In genomic region chr10:6220418-6221191, GRCh38 we compare ENCODE assay signal across 21 cellular contexts. TPM values are rescaled to one million over a fixed set of nuclear protein-coding genes. Genes with fewer than 3 reads are reported as not detected.
DNase-seq lines count a peak whose midpoint lies in the region; ATAC-seq and TF ChIP-seq lines count a peak whose summit lies in the region.
"Had no signal": no experiment of that assay in that cellular context is flagged by ENCODE, and none has a peak within 500 bp of the region (broad histone marks: within the 10 kb centered on the region; RNA-seq: fewer than 3 reads in every experiment).

No MANE protein-coding gene starts in this region.

- H3K4me1 Mint-ChIP-seq in H9: no peaks in the 10 kb centered on the region
- H3K4me1 Mint-ChIP-seq in brain: peaks cover 24% of the 10 kb centered on the region
- H3K4me1 Mint-ChIP-seq in neural progenitor cell: peaks cover 35% of the 10 kb centered on the region
- H3K4me1 Mint-ChIP-seq: activated CD8-positive, alpha-beta memory T cell treated with anti-CD3 and anti-CD28 coated beads, Interleukin-2, amount 10 ng/mL, durations not matched to agents 7 days and 5 days had no signal

- H2BK12ac ChIP-seq in H9 (ENCODE audit: insufficient read length, low read depth, low read length): no peak overlapping the region

- no peak overlapping the region for H2BK120ac ChIP-seq in H9 (ENCODE audit: low read depth, low read length, poor library complexity, severe bottlenecking)

- peak overlapping the region in 7 of 11 experiments; percentile 0 to 54 (median 47); a peak in 13 of 22 replicates for H3K9ac ChIP-seq in BLaER1 treated with 17β-estradiol and CSF1 and Interleukin-3, amounts not matched to agents 10 nM and 100 nM
- no peak overlapping the region for H3K9ac ChIP-seq in H9 (ENCODE audit: extremely low read depth, insufficient read length, low read length)
- no peak overlapping the region for H3K9ac ChIP-seq in neural progenitor cell

- H3K36me3 Mint-ChIP-seq in H9 (ENCODE audit: insufficient read depth in 1 of 3, low read depth in 3 of 3) (peaks cover 50 to 97% (median 93%) of the 10 kb centered on the region in 3 experiments), brain (peaks cover 93% of the 10 kb centered on the region), neural progenitor cell (peaks cover 46% of the 10 kb centered on the region)

- no peak overlapping the region for H3K23ac ChIP-seq in H9 (ENCODE audit: insufficient read length, low read depth, low read length)

- H2AK5ac ChIP-seq in H9 (ENCODE audit: insufficient read length, low read length): no peak overlapping the region

- no peak overlapping the region for H2BK5ac ChIP-seq in H9 (ENCODE audit: insufficient read length, low read length)

- H3K9me3 Mint-ChIP-seq in H9 (no peaks in the 10 kb centered on the region), brain (peaks cover 0 to 2% (median 0%) of the 10 kb centered on the region in 5 experiments), neural progenitor cell (no peaks in the 10 kb centered on the region)
- H3K9me3 Mint-ChIP-seq: activated naive CD4-positive, alpha-beta T cell treated with anti-CD3 and anti-CD28 coated beads for 36 hours; dendritic cell treated with granulocyte-macrophage colony-stimulating factor and Interleukin-4, amounts not matched to agents 40 ng/mL and 50 ng/mL, for 4 days had no signal

- no peak overlapping the region for H4K8ac ChIP-seq in H9 (replicated peaks; ENCODE audit: insufficient read length, low read depth, low read length)

- H3T11ph ChIP-seq in H9 (ENCODE audit: low read length): no peak overlapping the region

- no peak overlapping the region for H3K4ac ChIP-seq in H9 (ENCODE audit: low read depth, low read length)

- H4K5ac ChIP-seq in H9 (ENCODE audit: insufficient read length, low read depth, low read length): no peak overlapping the region

- TF ChIP-seq CTCF in H9 (conservative IDR thresholded peaks at IDR 0.05) (no peak), brain (conservative IDR thresholded peaks at IDR 0.05) (no peak), neural progenitor cell (IDR thresholded peaks at IDR 0.05) (no peak)

- no peaks in the 10 kb centered on the region for H3K79me1 ChIP-seq in H9 (ENCODE audit: insufficient read depth, low read depth, low read length, poor library complexity, severe bottlenecking)

- no CpG with 5 or more reads among the region's 32 CpGs for WGBS in H9 (ENCODE audit: extremely low coverage, insufficient read length, low lambda C conversion rate)

- DNase-seq in H9: no peak
- no peak for DNase-seq in neural progenitor cell (ENCODE audit: low spot score)
- DNase-seq in NOMO-1 treated with DMSO at 0.1 percent for 48 hours (lab: John Stamatoyannopoulos, UW; ENCODE audit: unreplicated experiment): no peak
- DNase-seq in SHP77 treated with DMSO at 0.1 percent for 48 hours (lab: John Stamatoyannopoulos, UW): no peak
- DNase-seq: activated CD4-positive, CD25-positive, alpha-beta regulatory T cell treated with anti-CD3 and anti-CD28 coated beads, Interleukin-2, amount 50 U/mL, for 72 hours; activated CD8-positive, alpha-beta memory T cell treated with anti-CD3 and anti-CD28 coated beads, Interleukin-2, amount 10 ng/mL, durations not matched to agents 7 days and 5 days; activated naive CD4-positive, alpha-beta T cell treated with anti-CD3 and anti-CD28 coated beads for 36 hours; BE2C; brain microvascular endothelial cell; GF-D8; NCI-H1105; NCI-H510A treated with DMSO at 0.1 percent for 48 hours; sigmoid colon; stimulated activated CD4-positive, alpha-beta T cell treated with anti-CD3 and anti-CD28 coated beads, Interleukin-2, amount 100 ng/mL, for 24 hours had no signal

- H3K4me1 ChIP-seq in BLaER1 treated with 17β-estradiol and CSF1 and Interleukin-3, amounts not matched to agents 10 nM and 100 nM: peaks cover 52 to 80% (median 69%) of the 10 kb centered on the region in 10 experiments
- H3K4me1 ChIP-seq in H9 (ENCODE audit: insufficient read depth, low read length) (no peaks in the 10 kb centered on the region), neural progenitor cell (peaks cover 21% of the 10 kb centered on the region)
- H3K4me1 ChIP-seq: pancreas, sigmoid colon had no signal

- no peak overlapping the region for H2BK15ac ChIP-seq in H9 (ENCODE audit: low read depth, low read length)

- H3K18ac ChIP-seq in H9 (ENCODE audit: insufficient read length, low read depth, low read length): no peak overlapping the region

- H3K9me3 ChIP-seq in BLaER1 treated with 17β-estradiol and CSF1 and Interleukin-3, amounts not matched to agents 10 nM and 100 nM (replicated peaks in 1 of 11): no peaks in the 10 kb centered on the region
- H3K9me3 ChIP-seq in H9 (ENCODE audit: control insufficient read depth, low read depth, low read length) (no peaks in the 10 kb centered on the region), neural progenitor cell (ENCODE audit: low read depth) (no peaks in the 10 kb centered on the region)
- H3K9me3 ChIP-seq: BE2C, pancreas, sigmoid colon had no signal

- H2BK20ac ChIP-seq in H9 (ENCODE audit: low read depth, low read length, poor library complexity, severe bottlenecking): no peak overlapping the region

- no peaks in the 10 kb centered on the region for H3K27me3 Mint-ChIP-seq in H9 (ENCODE audit: low read depth)
- peaks cover 6% of the 10 kb centered on the region for H3K27me3 Mint-ChIP-seq in brain
- H3K27me3 Mint-ChIP-seq in neural progenitor cell (ENCODE audit: insufficient read depth, low read depth): peaks cover 4% of the 10 kb centered on the region
- H3K27me3 Mint-ChIP-seq: activated CD8-positive, alpha-beta memory T cell treated with anti-CD3 and anti-CD28 coated beads, Interleukin-2, amount 10 ng/mL, durations not matched to agents 7 days and 5 days; dendritic cell treated with granulocyte-macrophage colony-stimulating factor and Interleukin-4, amounts not matched to agents 40 ng/mL and 50 ng/mL, for 4 days had no signal

- no peaks in the 10 kb centered on the region for H3K23me2 ChIP-seq in H9 (ENCODE audit: insufficient read length, low read depth, low read length, poor library complexity, severe bottlenecking)

- H3K79me2 ChIP-seq in H9 (ENCODE audit: insufficient read depth, low read length) (no peaks in the 10 kb centered on the region), neural progenitor cell (ENCODE audit: low read depth) (no peaks in the 10 kb centered on the region)

- H3K27ac Mint-ChIP-seq in H9 (peak overlapping the region; percentile 3 to 50 (median 7); a peak in 5 of 7 replicates), brain (peak overlapping the region in 3 of 5 experiments; percentile 26 to 59 (median 39)), neural progenitor cell (peak overlapping the region; percentile 21)
- H3K27ac Mint-ChIP-seq: activated CD8-positive, alpha-beta memory T cell treated with anti-CD3 and anti-CD28 coated beads, Interleukin-2, amount 10 ng/mL, durations not matched to agents 7 days and 5 days; activated naive CD4-positive, alpha-beta T cell treated with anti-CD3 and anti-CD28 coated beads for 36 hours; dendritic cell treated with granulocyte-macrophage colony-stimulating factor and Interleukin-4, amounts not matched to agents 40 ng/mL and 50 ng/mL, for 4 days had no signal

- peaks cover 22% of the 10 kb centered on the region for H3F3A ChIP-seq in neural progenitor cell (ENCODE audit: low read depth)

- no peak for ATAC-seq in HG02610 (IDR thresholded peaks at IDR 0.05; ENCODE audit: unreplicated experiment)
- ATAC-seq: activated CD8-positive, alpha-beta memory T cell treated with anti-CD3 and anti-CD28 coated beads, Interleukin-2, amount 10 ng/mL, durations not matched to agents 7 days and 5 days; left lobe of liver; pancreas; Right ventricle myocardium inferior had no signal

- H3K27me3 ChIP-seq in BLaER1 treated with 17β-estradiol and CSF1 and Interleukin-3, amounts not matched to agents 10 nM and 100 nM: no peaks in the 10 kb centered on the region
- H3K27me3 ChIP-seq in H9 (ENCODE audit: insufficient read depth, low read length): no peaks in the 10 kb centered on the region
- H3K27me3 ChIP-seq in neural progenitor cell: no peaks in the 10 kb centered on the region
- H3K27me3 ChIP-seq: BE2C, brain microvascular endothelial cell, pancreas, sigmoid colon had no signal

- H3K4me2 ChIP-seq in BLaER1 treated with 17β-estradiol and CSF1 and Interleukin-3, amounts not matched to agents 10 nM and 100 nM: peak overlapping the region; percentile 41 to 94 (median 83)
- H3K4me2 ChIP-seq in H9 (ENCODE audit: insufficient read depth, insufficient read length, low read length): no peak overlapping the region
- no peak overlapping the region for H3K4me2 ChIP-seq in neural progenitor cell

- H2AFZ ChIP-seq in H9 (ENCODE audit: low read length) (no peak overlapping the region), neural progenitor cell (replicated peaks) (no peak overlapping the region)

- no peak overlapping the region for H3K56ac ChIP-seq in H9 (ENCODE audit: insufficient read length, low read depth, low read length)

- 0 out of 20 replicates have a peak overlapping the region, but pooled peaks of 1 of the 10 experiments have one; percentile 17 for H3K4me3 ChIP-seq in BLaER1 treated with 17β-estradiol and CSF1 and Interleukin-3, amounts not matched to agents 10 nM and 100 nM
- no peak overlapping the region for H3K4me3 ChIP-seq in neural progenitor cell
- H3K4me3 ChIP-seq: pancreas, sigmoid colon had no signal

- peak overlapping the region in 5 of 11 experiments; percentile 14 to 66 (median 62); a peak in 10 of 22 replicates for H3K27ac ChIP-seq in BLaER1 treated with 17β-estradiol and CSF1 and Interleukin-3, amounts not matched to agents 10 nM and 100 nM
- H3K27ac ChIP-seq in H9 (ENCODE audit: insufficient read length, low read depth, low read length): no peak overlapping the region
- no peak overlapping the region for H3K27ac ChIP-seq in neural progenitor cell
- H3K27ac ChIP-seq: brain microvascular endothelial cell, pancreas, sigmoid colon had no signal

- H3K36me3 ChIP-seq in BLaER1 treated with 17β-estradiol and CSF1 and Interleukin-3, amounts not matched to agents 10 nM and 100 nM: peaks cover 71 to 100% (median 94%) of the 10 kb centered on the region in 11 experiments
- H3K36me3 ChIP-seq in neural progenitor cell: peaks cover 5% of the 10 kb centered on the region

- H4K91ac ChIP-seq in H9 (ENCODE audit: insufficient read length, low read depth, low read length): no peak overlapping the region

- no peak overlapping the region for H3K4me3 Mint-ChIP-seq in H9
- H3K4me3 Mint-ChIP-seq in brain: peak overlapping the region in 1 of 5 experiments; percentile 5
- no peak overlapping the region for H3K4me3 Mint-ChIP-seq in neural progenitor cell
- H3K4me3 Mint-ChIP-seq: activated CD8-positive, alpha-beta memory T cell treated with anti-CD3 and anti-CD28 coated beads, Interleukin-2, amount 10 ng/mL, durations not matched to agents 7 days and 5 days; activated naive CD4-positive, alpha-beta T cell treated with anti-CD3 and anti-CD28 coated beads for 36 hours; dendritic cell treated with granulocyte-macrophage colony-stimulating factor and Interleukin-4, amounts not matched to agents 40 ng/mL and 50 ng/mL, for 4 days had no signal

- H4K20me1 ChIP-seq in BLaER1 treated with 17β-estradiol and CSF1 and Interleukin-3, amounts not matched to agents 10 nM and 100 nM: peaks cover 58 to 100% (median 92%) of the 10 kb centered on the region in 11 experiments
- H4K20me1 ChIP-seq in H9 (ENCODE audit: control insufficient read depth, insufficient read depth, insufficient read length): no peaks in the 10 kb centered on the region
- H4K20me1 ChIP-seq in neural progenitor cell (ENCODE audit: low read depth): peaks cover 98% of the 10 kb centered on the region

- H3K14ac ChIP-seq in H9 (ENCODE audit: insufficient read depth, low read length): no peak overlapping the region

RNA-seq across cellular contexts. Expression of gene PFKFB3, which starts 17.9 kb away (rescaled TPM):
- total RNA-seq in H9 (2021) (33.9 and 36.8 TPM in 2 replicates), neural progenitor cell (ENCODE audit: low replicate concordance) (28.8 and 52.2 TPM in 2 replicates)
- polyA plus RNA-seq in brain (ENCODE audit: insufficient read depth, low read depth, low replicate concordance): 22.3 TPM

Comparison
In these comparisons a context has a peak if more than half of its experiments do, and no peak if none do; other contexts are left out.
1. H3K4me2 ChIP-seq: peak in BLaER1 treated with 17β-estradiol and CSF1 and Interleukin-3, amounts not matched to agents 10 nM and 100 nM (11 of 11); none in H9 (single experiment) and neural progenitor cell (single experiment).
2. H3K9ac ChIP-seq: peak in BLaER1 treated with 17β-estradiol and CSF1 and Interleukin-3, amounts not matched to agents 10 nM and 100 nM (7 of 11); none in H9 (single experiment) and neural progenitor cell (single experiment).
3. Peak in every context shown above with its lines, with median percentiles within 50 percentile points of each other: H3K27ac Mint-ChIP-seq.